34 cellular contexts compared by ENCODE assay signal in the genomic region with DNA sequence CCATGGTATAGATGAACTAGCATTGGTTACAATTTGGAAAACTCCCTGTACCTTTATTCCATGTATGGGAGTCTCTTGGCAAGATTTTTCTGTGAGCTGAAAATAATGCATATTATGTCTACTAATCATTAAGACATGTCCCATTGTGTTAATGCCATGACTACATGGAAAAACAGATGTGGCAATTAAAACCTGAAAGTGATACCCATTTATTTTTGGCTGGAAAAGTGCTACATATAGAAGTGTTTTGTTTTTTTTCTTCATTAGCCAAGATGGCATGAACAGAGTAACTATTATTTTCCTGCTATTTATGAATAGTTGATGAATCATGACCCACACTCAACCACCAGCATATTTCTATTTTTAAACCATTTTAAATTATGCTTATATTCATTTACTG.
"Had no signal": no experiment of that assay in that cellular context is flagged by ENCODE, and none has a peak within 500 bp of the region (broad histone marks: within the 10 kb centered on the region; RNA-seq: fewer than 3 reads in every experiment).

No MANE protein-coding gene starts in this region.

- H3K4me3 ChIP-seq: adrenal gland, body of pancreas, breast epithelium, K562, PC-9 had no signal

- H3K9me3 ChIP-seq: adrenal gland, body of pancreas had no signal

- H3K36me3 ChIP-seq: adrenal gland, breast epithelium had no signal

- H3K36me3 Mint-ChIP-seq: activated CD4-positive, alpha-beta memory T cell treated with anti-CD3 and anti-CD28 coated beads for 36 hours; activated naive CD4-positive, alpha-beta T cell treated with anti-CD3 and anti-CD28 coated beads, Interleukin-2, amount 50 U/mL, for 72 hours had no signal

- DNase-seq: activated B cell treated with CpG ODN at 0.5 μM for 24 hours; activated CD4-positive, alpha-beta memory T cell treated with anti-CD3 and anti-CD28 coated beads for 36 hours; activated CD4-positive, alpha-beta T cell treated with anti-CD3 and anti-CD28 coated beads for 4 hours; activated CD4-positive, alpha-beta T cell treated with anti-CD3 and anti-CD28 coated beads, Interleukin-2, amount 50 U/mL, for 1 hour; activated CD4-positive, CD25-positive, alpha-beta regulatory T cell treated with anti-CD3 and anti-CD28 coated beads, Interleukin-2, amount 50 U/mL, for 72 hours; activated CD8-positive, alpha-beta memory T cell treated with anti-CD3 and anti-CD28 coated beads, Interleukin-2, amount 50 U/mL, for 4 hours; activated gamma-delta T cell treated with Interleukin-2 at 50 U/mL for 16 hours; activated naive CD4-positive, alpha-beta T cell treated with anti-CD3 and anti-CD28 coated beads for 36 hours; activated T-cell treated with anti-CD3 and anti-CD28 coated beads for 4 hours; activated T-cell treated with anti-CD3 and anti-CD28 coated beads, Interleukin-2, amount 50 U/mL, for 4 hours; adrenal gland; body of pancreas; caudate nucleus; cerebellar nuclear complex; Karpas-422; NCI-H1092 treated with DMSO at 0.1 percent for 48 hours; NCI-H1436; NCI-H1694; NCI-H1930; NCI-H2107; NCI-H2227 treated with DMSO at 0.1 percent for 48 hours; NCI-H524 treated with DMSO at 0.1 percent for 48 hours; NK-92 treated with Interleukin-12 subunit alpha and Interleukin-12 subunit beta, amount 100 ng/mL, for 24 hours; PC-9; Right ventricle myocardium superior; SW 1271; T-helper 1 cell; T-helper 2 cell; T-helper 9 cell had no signal

- H3K27me3 Mint-ChIP-seq: activated B cell treated with CpG ODN at 0.5 μM for 24 hours; activated CD4-positive, alpha-beta memory T cell treated with anti-CD3 and anti-CD28 coated beads for 36 hours had no signal

- H3K4me2 ChIP-seq: PC-9 had no signal

- H3K27me3 ChIP-seq: adrenal gland, body of pancreas, breast epithelium had no signal

- H3K27ac ChIP-seq: adrenal gland, body of pancreas, breast epithelium, PC-9, VCaP had no signal

- H3K4me1 ChIP-seq: adrenal gland, body of pancreas, breast epithelium had no signal

- H3K4me1 Mint-ChIP-seq: activated B cell treated with CpG ODN at 0.5 μM for 24 hours had no signal

- H2AFZ ChIP-seq: PC-9 had no signal

- H3K4me3 Mint-ChIP-seq: activated B cell treated with CpG ODN at 0.5 μM for 24 hours; activated CD4-positive, alpha-beta memory T cell treated with anti-CD3 and anti-CD28 coated beads for 36 hours; activated naive CD4-positive, alpha-beta T cell treated with anti-CD3 and anti-CD28 coated beads for 36 hours; activated T-cell treated with anti-CD3 and anti-CD28 coated beads, Interleukin-2, amount 50 U/mL, for 4 hours; activated T-helper 1 cell treated with anti-CD3 and anti-CD28 coated beads, Interleukin-12 subunit alpha, Interleukin-12 subunit beta, Interleukin-2, Interleukin-4 antibody, amounts not matched to agents 30 ng/mL and 10 ng/mL and 1 ng/mL, durations not matched to agents 14 hours and 24 hours and 36 hours had no signal

- H3K27ac Mint-ChIP-seq: activated B cell treated with CpG ODN at 0.5 μM for 24 hours; activated CD4-positive, alpha-beta memory T cell treated with anti-CD3 and anti-CD28 coated beads for 36 hours; activated naive CD4-positive, alpha-beta T cell treated with anti-CD3 and anti-CD28 coated beads for 36 hours; activated naive CD4-positive, alpha-beta T cell treated with anti-CD3 and anti-CD28 coated beads, Interleukin-2, amount 50 U/mL, for 72 hours; activated T-helper 1 cell treated with anti-CD3 and anti-CD28 coated beads, Interleukin-12 subunit alpha, Interleukin-12 subunit beta, Interleukin-2, Interleukin-4 antibody, amounts not matched to agents 30 ng/mL and 10 ng/mL and 1 ng/mL, durations not matched to agents 14 hours and 24 hours and 36 hours had no signal
